In genomic region chr10:4617626-4618025, GRCh38 we compare ENCODE assay signal across 21 cellular contexts.
"Had no signal": no experiment of that assay in that cellular context is flagged by ENCODE, and none has a peak within 500 bp of the region (broad histone marks: within the 10 kb centered on the region; RNA-seq: fewer than 3 reads in every experiment).

No MANE protein-coding gene starts in this region.

- ATAC-seq: gastroesophageal sphincter; left lobe of liver; naive thymus-derived CD4-positive, alpha-beta T cell; sciatic nerve; stimulated activated naive CD8-positive, alpha-beta T cell treated with anti-CD3 and anti-CD28 coated beads, Interleukin-15, amount 100 ng/mL, for 72 hours had no signal

- DNase-seq: cortex of kidney; dorsolateral prefrontal cortex; effector CD8-positive, alpha-beta T cell; foreskin fibroblast; glutamatergic neuron; islet precursor cell; mammary epithelial cell; naive thymus-derived CD4-positive, alpha-beta T cell; nephron progenitor cell; posterior cingulate gyrus; spleen; stimulated activated CD4-positive, alpha-beta T cell treated with anti-CD3 and anti-CD28 coated beads, Interleukin-15, amount 100 ng/mL, for 24 hours; stimulated activated CD4-positive, alpha-beta T cell treated with anti-CD3 and anti-CD28 coated beads, Interleukin-1b, Interleukin-23, amount 100 ng/mL, for 48 hours; stimulated activated CD4-positive, alpha-beta T cell treated with anti-CD3 and anti-CD28 coated beads, Interleukin-4, amount 100 ng/mL, for 4 hours; stimulated activated naive B cell treated with anti-CD40 and anti-IgM and Interleukin-4, amounts not matched to agents 10 μg/mL and 1 μg/mL and 100 μg/mL, for 72 hours; stimulated activated naive CD8-positive, alpha-beta T cell treated with anti-CD3 and anti-CD28 coated beads, Interleukin-15, amount 100 ng/mL, for 72 hours; testis; transverse colon had no signal
